In the genomic region with DNA sequence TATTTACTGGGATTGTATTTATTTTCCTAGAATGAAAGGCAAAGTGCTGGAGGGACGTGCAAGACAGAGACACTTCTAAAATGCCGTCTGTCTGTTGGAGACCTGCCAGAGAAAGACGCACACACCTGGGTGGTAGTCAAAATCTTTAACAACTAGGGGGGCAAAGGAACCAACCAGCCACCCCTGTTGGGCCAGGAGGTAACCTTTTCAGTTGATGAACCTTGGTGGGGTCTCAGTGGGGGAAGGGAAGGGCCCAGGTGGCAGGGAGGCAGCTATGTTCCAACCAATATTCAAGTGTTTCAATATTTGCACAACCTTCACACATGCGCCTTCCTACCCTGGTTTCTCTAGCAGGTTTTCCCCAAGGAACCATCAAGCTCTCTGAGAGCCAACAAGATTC, we compare ENCODE assay signal across 23 cellular contexts.
DNase-seq lines count a peak whose midpoint lies in the region; ATAC-seq and TF ChIP-seq lines count a peak whose summit lies in the region.
"Had no signal": no experiment of that assay in that cellular context is flagged by ENCODE, and none has a peak within 500 bp of the region (broad histone marks: within the 10 kb centered on the region; RNA-seq: fewer than 3 reads in every experiment).

No MANE protein-coding gene starts in this region.

- peaks cover 98% of the 10 kb centered on the region for H3K4me1 ChIP-seq in DOHH2 (ENCODE audit: control insufficient read depth, low read length)
- H3K4me1 ChIP-seq: ascending aorta, esophagus muscularis mucosa, gastroesophageal sphincter, transverse colon had no signal

- H3K9me3 ChIP-seq in DOHH2 (ENCODE audit: control insufficient read depth, insufficient read depth, low read length) = no peaks in the 10 kb centered on the region
- H3K9me3 ChIP-seq: ascending aorta, esophagus muscularis mucosa, gastroesophageal sphincter, transverse colon had no signal

- peaks cover 81% of the 10 kb centered on the region for H3K79me2 ChIP-seq in DOHH2 (ENCODE audit: control insufficient read depth, low read length)

- no peak for TF ChIP-seq CTCF in DOHH2 (IDR thresholded peaks at IDR 0.05; ENCODE audit: low read depth, low read length, poor library complexity, severe bottlenecking)

- 0 out of 2 replicates have a peak, but pooled peaks cover 2% of the 10 kb centered on the region for H4K20me1 ChIP-seq in DOHH2 (ENCODE audit: control insufficient read depth, insufficient read depth, low read depth, low read length)

- no peaks in the 10 kb centered on the region for H3K9me2 ChIP-seq in DOHH2 (replicated peaks; ENCODE audit: control insufficient read depth, low read length)

- ATAC-seq in stimulated activated memory B cell treated with anti-CD40 and anti-IgM and Interleukin-4, amounts not matched to agents 10 μg/mL and 1 μg/mL and 100 μg/mL, for 72 hours = no peak
- no peak for ATAC-seq in HG03442 (IDR thresholded peaks at IDR 0.05; ENCODE audit: unreplicated experiment)
- no peak for ATAC-seq in stimulated activated naive CD8-positive, alpha-beta T cell treated with anti-CD3 and anti-CD28 coated beads, Interleukin-15, Interleukin-2, amounts not matched to agents 100 U/mL and 50 U/mL, for 24 hours
- ATAC-seq in HG03095 (IDR thresholded peaks at IDR 0.05; ENCODE audit: unreplicated experiment) = no peak
- ATAC-seq: gastroesophageal sphincter; stimulated activated naive CD8-positive, alpha-beta T cell treated with anti-CD3 and anti-CD28 coated beads, Interleukin-15, amount 100 ng/mL, for 72 hours had no signal

- H3F3A ChIP-seq in DOHH2 (ENCODE audit: control insufficient read depth, insufficient read depth) = peaks cover 41% of the 10 kb centered on the region

- H3K27me3 ChIP-seq in DOHH2 (ENCODE audit: control insufficient read depth, low read length) = no peaks in the 10 kb centered on the region
- H3K27me3 ChIP-seq: ascending aorta, transverse colon had no signal

- H3K4me3 Mint-ChIP-seq in stimulated activated memory B cell treated with anti-CD40 and anti-IgM and Interleukin-4, amounts not matched to agents 10 μg/mL and 1 μg/mL and 100 μg/mL, for 72 hours = no peak overlapping the region
- H3K4me3 Mint-ChIP-seq: activated naive CD4-positive, alpha-beta T cell treated with anti-CD3 and anti-CD28 coated beads, Interleukin-2, amount 50 U/mL, for 24 hours; activated T-helper 1 cell treated with anti-CD3 and anti-CD28 coated beads, Interleukin-12 subunit alpha, Interleukin-12 subunit beta, Interleukin-2, Interleukin-4 antibody, amounts not matched to agents 30 ng/mL and 10 ng/mL and 1 ng/mL, durations not matched to agents 14 hours and 24 hours and 36 hours; IgD-negative memory B cell; stimulated activated naive CD8-positive, alpha-beta T cell treated with anti-CD3 and anti-CD28 coated beads, Interleukin-15, amount 100 ng/mL, for 72 hours had no signal

- peaks cover 14% of the 10 kb centered on the region for H3K4me1 Mint-ChIP-seq in stimulated activated memory B cell treated with anti-CD40 and anti-IgM and Interleukin-4, amounts not matched to agents 10 μg/mL and 1 μg/mL and 100 μg/mL, for 72 hours
- H3K4me1 Mint-ChIP-seq: activated naive CD4-positive, alpha-beta T cell treated with anti-CD3 and anti-CD28 coated beads, Interleukin-2, amount 50 U/mL, for 24 hours had no signal

- peaks cover 75% of the 10 kb centered on the region for H3K27me3 Mint-ChIP-seq in stimulated activated memory B cell treated with anti-CD40 and anti-IgM and Interleukin-4, amounts not matched to agents 10 μg/mL and 1 μg/mL and 100 μg/mL, for 72 hours

- H3K4me2 ChIP-seq in DOHH2 (ENCODE audit: low read length) = peak overlapping the region; percentile 98

- H3K9me3 Mint-ChIP-seq in stimulated activated memory B cell treated with anti-CD40 and anti-IgM and Interleukin-4, amounts not matched to agents 10 μg/mL and 1 μg/mL and 100 μg/mL, for 72 hours = no peaks in the 10 kb centered on the region
- H3K9me3 Mint-ChIP-seq: activated naive CD4-positive, alpha-beta T cell treated with anti-CD3 and anti-CD28 coated beads, Interleukin-2, amount 50 U/mL, for 24 hours; activated T-helper 1 cell treated with anti-CD3 and anti-CD28 coated beads, Interleukin-12 subunit alpha, Interleukin-12 subunit beta, Interleukin-2, Interleukin-4 antibody, amounts not matched to agents 30 ng/mL and 10 ng/mL and 1 ng/mL, durations not matched to agents 14 hours and 24 hours and 36 hours; IgD-negative memory B cell; stimulated activated naive CD8-positive, alpha-beta T cell treated with anti-CD3 and anti-CD28 coated beads, Interleukin-15, amount 100 ng/mL, for 72 hours had no signal

- peak overlapping the region; percentile 74 for H3K27ac Mint-ChIP-seq in stimulated activated memory B cell treated with anti-CD40 and anti-IgM and Interleukin-4, amounts not matched to agents 10 μg/mL and 1 μg/mL and 100 μg/mL, for 72 hours
- H3K27ac Mint-ChIP-seq: activated naive CD4-positive, alpha-beta T cell treated with anti-CD3 and anti-CD28 coated beads, Interleukin-2, amount 50 U/mL, for 24 hours; activated T-helper 1 cell treated with anti-CD3 and anti-CD28 coated beads, Interleukin-12 subunit alpha, Interleukin-12 subunit beta, Interleukin-2, Interleukin-4 antibody, amounts not matched to agents 30 ng/mL and 10 ng/mL and 1 ng/mL, durations not matched to agents 14 hours and 24 hours and 36 hours; IgD-negative memory B cell; stimulated activated naive CD8-positive, alpha-beta T cell treated with anti-CD3 and anti-CD28 coated beads, Interleukin-15, amount 100 ng/mL, for 72 hours had no signal

- H3K36me3 ChIP-seq in DOHH2 (ENCODE audit: control insufficient read depth, low read length) = peaks cover 63% of the 10 kb centered on the region
- H3K36me3 ChIP-seq: ascending aorta, esophagus muscularis mucosa, gastroesophageal sphincter, transverse colon had no signal

- no peaks in the 10 kb centered on the region for H3K36me3 Mint-ChIP-seq in stimulated activated memory B cell treated with anti-CD40 and anti-IgM and Interleukin-4, amounts not matched to agents 10 μg/mL and 1 μg/mL and 100 μg/mL, for 72 hours
- H3K36me3 Mint-ChIP-seq: activated naive CD4-positive, alpha-beta T cell treated with anti-CD3 and anti-CD28 coated beads, Interleukin-2, amount 50 U/mL, for 24 hours; IgD-negative memory B cell had no signal

- H3K27ac ChIP-seq in DOHH2 (ENCODE audit: low read depth, low read length) = peak overlapping the region; percentile 100
- H3K27ac ChIP-seq: ascending aorta, esophagus muscularis mucosa, gastroesophageal sphincter, skin epidermis, transverse colon had no signal

- peak; percentile 89 for DNase-seq in NCI-H1436 treated with DMSO at 0.1 percent for 48 hours (lab: John Stamatoyannopoulos, UW)
- DNase-seq in NCI-H69 (lab: John Stamatoyannopoulos, UW) = peak; percentile 99
- DNase-seq in stimulated activated naive CD8-positive, alpha-beta T cell treated with anti-CD3 and anti-CD28 coated beads, Interleukin-15, Interleukin-2, amounts not matched to agents 100 U/mL and 50 U/mL, for 24 hours = no peak
- DNase-seq: activated CD4-positive, alpha-beta T cell treated with anti-CD3 and anti-CD28 coated beads for 4 hours; effector CD8-positive, alpha-beta T cell; MM.1S; NCI-H446; SIG-M5; stimulated activated naive CD8-positive, alpha-beta T cell treated with anti-CD3 and anti-CD28 coated beads, Interleukin-15, amount 100 ng/mL, for 72 hours; T-helper 1 cell; transverse colon had no signal

- peak overlapping the region; percentile 81 for H3K4me3 ChIP-seq in DOHH2 (ENCODE audit: low read length)
- H3K4me3 ChIP-seq: ascending aorta, esophagus muscularis mucosa, gastroesophageal sphincter, lung, skin epidermis, transverse colon had no signal
